Comparison of ENCODE assay signal across 8 cellular contexts in genomic region chr17:80891096-80892018, GRCh38.
DNase-seq lines count a peak whose midpoint lies in the region; ATAC-seq lines count a peak whose summit lies in the region.

No MANE protein-coding gene starts in this region.

- peak overlapping the region; percentile 85 for H3K27ac Mint-ChIP-seq in activated naive CD8-positive, alpha-beta T cell treated with anti-CD3 and anti-CD28 coated beads, Interleukin-2, amount 10 ng/mL, durations not matched to agents 7 days and 5 days

- ATAC-seq in GM18517 (IDR thresholded peaks at IDR 0.05; ENCODE audit: unreplicated experiment) (peak; percentile 32), HG03280 (IDR thresholded peaks at IDR 0.05; ENCODE audit: unreplicated experiment) (peak; percentile 44), GM19467 (IDR thresholded peaks at IDR 0.05; ENCODE audit: unreplicated experiment) (no peak)
- ATAC-seq in activated naive CD8-positive, alpha-beta T cell treated with anti-CD3 and anti-CD28 coated beads, Interleukin-2, amount 10 ng/mL, durations not matched to agents 7 days and 5 days (ENCODE audit: low read depth), result peak; percentile 77

- H3K4me3 Mint-ChIP-seq in activated naive CD8-positive, alpha-beta T cell treated with anti-CD3 and anti-CD28 coated beads, Interleukin-2, amount 10 ng/mL, durations not matched to agents 7 days and 5 days, result peak overlapping the region; percentile 72

- H3K4me1 Mint-ChIP-seq in activated naive CD8-positive, alpha-beta T cell treated with anti-CD3 and anti-CD28 coated beads, Interleukin-2, amount 10 ng/mL, durations not matched to agents 7 days and 5 days, result peaks cover 62% of the 10 kb centered on the region

- H3K36me3 Mint-ChIP-seq in activated naive CD8-positive, alpha-beta T cell treated with anti-CD3 and anti-CD28 coated beads, Interleukin-2, amount 10 ng/mL, durations not matched to agents 7 days and 5 days, result peaks cover 32% of the 10 kb centered on the region

- DNase-seq in T follicular helper cell (ENCODE audit: low read depth) (peak; percentile 69), kidney glomerular epithelial cell (lab: John Stamatoyannopoulos, UW) (peak; percentile 26), DMS53 (lab: John Stamatoyannopoulos, UW) (no peak)
- DNase-seq in activated naive CD8-positive, alpha-beta T cell treated with anti-CD3 and anti-CD28 coated beads, Interleukin-2, amount 10 ng/mL, durations not matched to agents 7 days and 5 days, result peak; percentile 73
- peak; percentile 47 to 73 (median 58) for DNase-seq in stimulated activated CD4-positive, alpha-beta T cell treated with anti-CD3 and anti-CD28 coated beads, TNF-alpha, amount 100 ng/mL, for 1 hour (ENCODE audit: low read depth in 3 of 3, low spot score in 1 of 3)

- POLR2A ChIA-PET in activated naive CD8-positive, alpha-beta T cell treated with anti-CD3 and anti-CD28 coated beads, Interleukin-2, amount 10 ng/mL, durations not matched to agents 7 days and 5 days (lab: Charles Lee), result interaction anchor here (0.5 to 2.2 kb wide), 13 partner anchors 12 to 101 kb away, joined by 3 to 19 read pairs (median 4); no protein-coding TSS in a partner anchor

- H3K27me3 Mint-ChIP-seq in activated naive CD8-positive, alpha-beta T cell treated with anti-CD3 and anti-CD28 coated beads, Interleukin-2, amount 10 ng/mL, durations not matched to agents 7 days and 5 days, result no peaks in the 10 kb centered on the region

- no peaks in the 10 kb centered on the region for H3K9me3 Mint-ChIP-seq in activated naive CD8-positive, alpha-beta T cell treated with anti-CD3 and anti-CD28 coated beads, Interleukin-2, amount 10 ng/mL, durations not matched to agents 7 days and 5 days
